ENCODE assay signal across 1 cellular context in the genomic region with DNA sequence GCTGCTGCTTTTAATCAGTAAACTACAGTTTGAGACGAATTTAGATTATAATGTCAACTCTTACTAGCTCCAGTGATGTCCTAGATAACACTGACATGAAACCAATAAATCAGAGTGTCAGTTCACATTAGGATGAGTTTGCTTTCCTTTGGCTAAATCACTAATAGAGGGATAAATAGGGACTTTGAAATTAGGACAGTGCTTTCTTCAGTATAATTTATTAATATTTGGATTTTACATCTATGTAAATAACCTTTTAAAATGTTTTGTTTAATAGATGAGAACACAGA.
TF ChIP-seq lines count a peak whose summit lies in the region.

No MANE protein-coding gene starts in this region.

TF ChIP-seq in H1, 55 proteins besides CTCF, POLR2A, EP300 and RAD21:
- TF ChIP-seq, protein P1, sequence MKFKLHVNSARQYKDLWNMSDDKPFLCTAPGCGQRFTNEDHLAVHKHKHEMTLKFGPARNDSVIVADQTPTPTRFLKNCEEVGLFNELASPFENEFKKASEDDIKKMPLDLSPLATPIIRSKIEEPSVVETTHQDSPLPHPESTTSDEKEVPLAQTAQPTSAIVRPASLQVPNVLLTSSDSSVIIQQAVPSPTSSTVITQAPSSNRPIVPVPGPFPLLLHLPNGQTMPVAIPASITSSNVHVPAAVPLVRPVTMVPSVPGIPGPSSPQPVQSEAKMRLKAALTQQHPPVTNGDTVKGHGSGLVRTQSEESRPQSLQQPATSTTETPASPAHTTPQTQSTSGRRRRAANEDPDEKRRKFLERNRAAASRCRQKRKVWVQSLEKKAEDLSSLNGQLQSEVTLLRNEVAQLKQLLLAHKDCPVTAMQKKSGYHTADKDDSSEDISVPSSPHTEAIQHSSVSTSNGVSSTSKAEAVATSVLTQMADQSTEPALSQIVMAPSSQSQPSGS (IDR thresholded peaks at IDR 0.05; ENCODE audit: low read length): no peak
- TF ChIP-seq, protein P2, sequence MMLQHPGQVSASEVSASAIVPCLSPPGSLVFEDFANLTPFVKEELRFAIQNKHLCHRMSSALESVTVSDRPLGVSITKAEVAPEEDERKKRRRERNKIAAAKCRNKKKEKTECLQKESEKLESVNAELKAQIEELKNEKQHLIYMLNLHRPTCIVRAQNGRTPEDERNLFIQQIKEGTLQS (IDR thresholded peaks at IDR 0.05; ENCODE audit: insufficient read depth, low read depth, low read length): no peak
- TF ChIP-seq KDM1A (IDR thresholded peaks at IDR 0.05; ENCODE audit: borderline replicate concordance, low read length): no peak
- TF ChIP-seq KDM4A (IDR thresholded peaks at IDR 0.05; ENCODE audit: low read depth, low read length, severe bottlenecking): no peak
- no peak for TF ChIP-seq KDM5A (IDR thresholded peaks at IDR 0.05; ENCODE audit: low read length)
- TF ChIP-seq TEAD4 (IDR thresholded peaks at IDR 0.05; ENCODE audit: low read depth, low read length): no peak
- TF ChIP-seq CHD2 (IDR thresholded peaks at IDR 0.05; ENCODE audit: low read length): no peak
- TF ChIP-seq CTBP2 (IDR thresholded peaks at IDR 0.05; ENCODE audit: borderline replicate concordance, insufficient read depth, insufficient read length, low read length): no peak
- no peak for TF ChIP-seq SP1 (IDR thresholded peaks at IDR 0.05; ENCODE audit: low read depth, low read length)
- no peak for TF ChIP-seq GTF2F1 (IDR thresholded peaks at IDR 0.05; ENCODE audit: borderline replicate concordance, low read depth, low read length)
- no peak for TF ChIP-seq HDAC2 (IDR thresholded peaks at IDR 0.05; ENCODE audit: borderline replicate concordance in 1 of 2, low read depth in 2 of 2, low read length in 2 of 2)
- no peak for TF ChIP-seq JUND (IDR thresholded peaks at IDR 0.05; ENCODE audit: low read length)
- no peak for TF ChIP-seq CBX8 (IDR thresholded peaks at IDR 0.05; ENCODE audit: borderline replicate concordance, low read depth, low read length)
- TF ChIP-seq SAP30 (IDR thresholded peaks at IDR 0.05; ENCODE audit: insufficient read depth, insufficient replicate concordance, low read length): no peak
- no peak for TF ChIP-seq CBX5 (IDR thresholded peaks at IDR 0.05; ENCODE audit: low read depth, low read length)
- TF ChIP-seq FOSL1 (IDR thresholded peaks at IDR 0.05; ENCODE audit: insufficient read depth, low read depth, low read length): no peak
- no peak for TF ChIP-seq HDAC6 (IDR thresholded peaks at IDR 0.05; ENCODE audit: low read depth, low read length)
- TF ChIP-seq RXRA (IDR thresholded peaks at IDR 0.05; ENCODE audit: insufficient read depth, low read depth, low read length): no peak
